1 cellular context compared by ENCODE assay signal in the genomic region with DNA sequence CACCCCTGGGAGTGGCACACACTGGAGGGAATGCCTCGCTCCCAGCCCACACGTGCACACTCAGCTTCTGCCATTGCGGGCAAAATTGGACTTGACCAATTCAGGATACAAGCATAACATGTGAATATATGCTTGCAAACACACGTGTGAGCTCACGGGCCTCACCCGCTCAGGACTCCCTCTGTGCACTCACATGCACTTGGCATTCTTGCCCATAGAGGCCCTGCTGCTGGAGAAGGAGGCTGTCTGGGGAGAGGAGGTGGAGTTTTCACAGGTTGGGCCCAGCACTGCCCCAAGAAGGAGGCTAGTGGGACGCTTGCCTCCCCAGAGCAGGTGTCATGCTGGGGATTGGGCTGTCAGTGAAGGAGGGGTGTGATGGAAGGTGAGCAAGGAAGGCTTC.
TF ChIP-seq lines count a peak whose summit lies in the region.

No MANE protein-coding gene starts in this region.

TF ChIP-seq in H1, 55 proteins besides CTCF, POLR2A, EP300 and RAD21:
- TF ChIP-seq CBX8 (IDR thresholded peaks at IDR 0.05; ENCODE audit: borderline replicate concordance, low read depth, low read length) = no peak
- no peak for TF ChIP-seq SIX5 (IDR thresholded peaks at IDR 0.05; ENCODE audit: low read depth, low read length)
- TF ChIP-seq TEAD4 (IDR thresholded peaks at IDR 0.05; ENCODE audit: low read depth, low read length) = peak; percentile 37; the same call in 1 of the 2 replicates
- no peak for TF ChIP-seq RBBP5 (IDR thresholded peaks at IDR 0.05; ENCODE audit: borderline replicate concordance, low read depth, low read length)
- TF ChIP-seq FOSL1 (IDR thresholded peaks at IDR 0.05; ENCODE audit: insufficient read depth, low read depth, low read length) = no peak
- no peak for TF ChIP-seq TCF12 (IDR thresholded peaks at IDR 0.05; ENCODE audit: low read depth, low read length)
